13 cellular contexts compared by ENCODE assay signal in genomic region chr12:107329569-107330324, GRCh38.
DNase-seq lines count a peak whose midpoint lies in the region; ATAC-seq lines count a peak whose summit lies in the region.
"Had no signal": no experiment of that assay in that cellular context is flagged by ENCODE, and none has a peak within 500 bp of the region (broad histone marks: within the 10 kb centered on the region; RNA-seq: fewer than 3 reads in every experiment).

No MANE protein-coding gene starts in this region.

- peaks cover 69% of the 10 kb centered on the region for H3K4me1 Mint-ChIP-seq in activated naive CD4-positive, alpha-beta T cell treated with anti-CD3 and anti-CD28 coated beads for 36 hours (ENCODE audit: low read depth)
- H3K4me1 Mint-ChIP-seq: B cell, IgD-negative memory B cell had no signal

- ATAC-seq in stimulated activated naive CD8-positive, alpha-beta T cell treated with anti-CD3 and anti-CD28 coated beads, Interleukin-15, Interleukin-2, amounts not matched to agents 100 U/mL and 50 U/mL, for 24 hours, result peak; percentile 60
- ATAC-seq in HG02885 (IDR thresholded peaks at IDR 0.05; ENCODE audit: poor library complexity, unreplicated experiment), result no peak

- H3K4me3 Mint-ChIP-seq in activated naive CD4-positive, alpha-beta T cell treated with anti-CD3 and anti-CD28 coated beads for 36 hours, result peak overlapping the region; percentile 1
- H3K4me3 Mint-ChIP-seq: B cell, endodermal cell, IgD-negative memory B cell had no signal

- no peaks in the 10 kb centered on the region for H3K27me3 Mint-ChIP-seq in activated naive CD4-positive, alpha-beta T cell treated with anti-CD3 and anti-CD28 coated beads for 36 hours (ENCODE audit: low read depth)

- DNase-seq in activated naive CD4-positive, alpha-beta T cell treated with anti-CD3 and anti-CD28 coated beads for 36 hours, result peak; percentile 45
- DNase-seq in activated naive CD4-positive, alpha-beta T cell (lab: John Stamatoyannopoulos, UW), result no peak
- DNase-seq in NOMO-1 treated with dmso at 0.1 percent for 144 hours (lab: John Stamatoyannopoulos, UW; ENCODE audit: unreplicated experiment), result peak; percentile 77
- DNase-seq in astrocyte of the hippocampus (ENCODE audit: low read depth, low spot score), result peak; percentile 45
- DNase-seq in stimulated activated naive CD8-positive, alpha-beta T cell treated with anti-CD3 and anti-CD28 coated beads, Interleukin-15, Interleukin-2, amounts not matched to agents 100 U/mL and 50 U/mL, for 24 hours, result no peak
- no peak for DNase-seq in H4 (ENCODE audit: low spot score)
- no peak for DNase-seq in HCEC 1CT
- DNase-seq: anterior cingulate cortex, endodermal cell, SHP77 treated with DMSO at 0.1 percent for 48 hours had no signal

- H3K36me3 Mint-ChIP-seq in activated naive CD4-positive, alpha-beta T cell treated with anti-CD3 and anti-CD28 coated beads for 36 hours (ENCODE audit: low read depth), result peaks cover 6% of the 10 kb centered on the region

- H3K27ac Mint-ChIP-seq in activated naive CD4-positive, alpha-beta T cell treated with anti-CD3 and anti-CD28 coated beads for 36 hours, result peak overlapping the region; percentile 69
- H3K27ac Mint-ChIP-seq: B cell, endodermal cell had no signal

- intact Hi-C loops in activated naive CD4-positive, alpha-beta T cell treated with anti-CD3 and anti-CD28 coated beads for 36 hours (cut with micrococcal nuclease), result loop anchor here (1.0 to 10.0 kb wide), 8 partner anchors 8 to 1085 kb away; partner anchors contain the start of genes CKAP4 and MTERF2

- CTCF ChIA-PET in activated naive CD4-positive, alpha-beta T cell treated with anti-CD3 and anti-CD28 coated beads for 36 hours (lab: Charles Lee), result interaction anchor here (0.6 to 5.6 kb wide), 8 partner anchors 9 to 239 kb away, joined by 3 to 31 read pairs (median 4); a partner anchor contains a TSS

- no peaks in the 10 kb centered on the region for H3K9me3 Mint-ChIP-seq in activated naive CD4-positive, alpha-beta T cell treated with anti-CD3 and anti-CD28 coated beads for 36 hours
- H3K9me3 Mint-ChIP-seq: endodermal cell had no signal

Comparison
In these comparisons a context has a peak if more than half of its experiments do, and no peak if none do; other contexts are left out.
1. DNase-seq: peak in activated naive CD4-positive, alpha-beta T cell treated with anti-CD3 and anti-CD28 coated beads for 36 hours (single experiment), NOMO-1 treated with dmso at 0.1 percent for 144 hours (single experiment) and astrocyte of the hippocampus (single experiment); none in activated naive CD4-positive, alpha-beta T cell (0 of 4), stimulated activated naive CD8-positive, alpha-beta T cell treated with anti-CD3 and anti-CD28 coated beads, Interleukin-15, Interleukin-2, amounts not matched to agents 100 U/mL and 50 U/mL, for 24 hours (single experiment), H4 (single experiment) and HCEC 1CT (single experiment).